8 cellular contexts compared by ENCODE assay signal in genomic region chr4:158209825-158210807, GRCh38. TPM values are rescaled to one million over a fixed set of nuclear protein-coding genes. Genes with fewer than 3 reads are reported as not detected.
DNase-seq lines count a peak whose midpoint lies in the region; ATAC-seq and TF ChIP-seq lines count a peak whose summit lies in the region.

Gene TMEM144, plus strand, starts transcription at chr4:158210486. Its CDS starts 2,182 bp downstream, at chr4:158212668.

- in situ Hi-C loops in T47D (cut with HindIII; ENCODE audit: low pct_unique_long_range_greater_than_20kb, low sequenced_read_pairs): no loop called here

- H3K27me3 ChIP-seq in Caco-2 (replicated peaks; ENCODE audit: control insufficient read depth, insufficient read depth, low read length): no peaks in the 10 kb centered on the region

- H3K27me3 Mint-ChIP-seq in Caco-2 (ENCODE audit: insufficient read depth, unreplicated experiment) (no peaks in the 10 kb centered on the region), T-cell (peaks cover 0 to 29% of the 10 kb centered on the region in 2 donors)

- ATAC-seq in GM21367 (IDR thresholded peaks at IDR 0.05; ENCODE audit: unreplicated experiment) (peak; percentile 84), T-cell (replicated peaks in 1 of 4) (peak in 3 of 4 experiments; percentile 70 to 77 (median 73)), sciatic nerve (peak; percentile 99), SK-N-SH treated with all-trans-retinoic acid at 6 μM for 48 hours (no peak)

- H3K36me3 Mint-ChIP-seq in Caco-2 (ENCODE audit: insufficient read depth, unreplicated experiment) (peaks cover 11% of the 10 kb centered on the region), T-cell (no peaks in the 10 kb centered on the region)

- peak within 1 kb of the TSS; percentile 82 for H3K27ac Mint-ChIP-seq in Caco-2 (ENCODE audit: unreplicated experiment)
- H3K27ac Mint-ChIP-seq in T-cell: no peak within 1 kb of the TSS

- TSS peak; percentile 96 for BruUV-seq in Caco-2 (replicated peaks; lab: Mats Ljungman, UMichigan)

- peak within 1 kb of the TSS; percentile 77 for H3K4me3 Mint-ChIP-seq in Caco-2 (ENCODE audit: unreplicated experiment)
- H3K4me3 Mint-ChIP-seq in T-cell: peak within 1 kb of the TSS; percentile 67 to 82 (median 70)

- H3K9me3 ChIP-seq in Caco-2: no peaks in the 10 kb centered on the region
- H3K9me3 ChIP-seq in iPS-18c (ENCODE audit: control insufficient read depth, insufficient read depth, low read length): no peaks in the 10 kb centered on the region

- peak in 1 of 2 experiments; percentile 27 for TF ChIP-seq CTCF in Caco-2 (IDR thresholded peaks at IDR 0.05; ENCODE audit: insufficient read depth in 1 of 2, low read depth in 1 of 2, low read length in 1 of 2, severe bottlenecking in 1 of 2, unreplicated experiment in 1 of 2)

- H3K4me1 Mint-ChIP-seq in Caco-2 (ENCODE audit: low read depth, unreplicated experiment) (peaks cover 7% of the 10 kb centered on the region), T-cell (peaks cover 14 to 22% (median 19%) of the 10 kb centered on the region in 3 donors)

- peak within 1 kb of the TSS; percentile 37 for H3K4me3 ChIP-seq in Caco-2 (ENCODE audit: low read depth, low read length)
- peak within 1 kb of the TSS; percentile 40; the same call in 1 of the 2 replicates for H3K4me3 ChIP-seq in iPS-18c (ENCODE audit: insufficient read depth, low read depth, low read length)

- POLR2A ChIA-PET in Caco-2 (lab: Charles Lee): interaction anchor here (0.6 to 1.0 kb wide), 4 partner anchors 11 to 90 kb away, joined by 3 to 4 read pairs (median 3); no protein-coding TSS in a partner anchor
- POLR2A ChIA-PET in T-cell (lab: Charles Lee): no interaction called here

- no peaks in the 10 kb centered on the region for H3K9me3 Mint-ChIP-seq in Caco-2 (ENCODE audit: unreplicated experiment)
- H3K9me3 Mint-ChIP-seq in T-cell: no peaks in the 10 kb centered on the region

- CTCF ChIA-PET in Caco-2 (lab: Charles Lee) (interaction anchor here (1.0 to 1.6 kb wide), 3 partner anchors 9 to 18 kb away, joined by 3 to 7 read pairs (median 3); no protein-coding TSS in a partner anchor), T-cell (lab: Charles Lee) (no interaction called here)

- H3K4me1 ChIP-seq in Caco-2: peaks cover 13% of the 10 kb centered on the region

- DNase-seq in Caco-2 (peak; percentile 92 to 95), HPDE6-E6E7 (ENCODE audit: extremely low spot score) (peak; percentile 86), T-cell (peak in 20 of 34 experiments; percentile 0 to 37 (median 5)), T47D (ENCODE audit: low read depth in 1 of 2, low spot score in 1 of 2) (peak; percentile 52 to 95), sciatic nerve (ENCODE audit: low spot score) (peak; percentile 91)

- no peaks in the 10 kb centered on the region for H3K36me3 ChIP-seq in Caco-2 (ENCODE audit: control insufficient read depth, insufficient read depth, low read length)

- intact Hi-C loops in Caco-2 (cut with micrococcal nuclease; ENCODE audit: unreplicated experiment): loop anchor here (1.0 to 2.0 kb wide), 5 partner anchors 17 to 217 kb away; no protein-coding TSS in a partner anchor
- intact Hi-C loops in sciatic nerve (cut with DNase I): no loop called here

TF ChIP-seq in SK-N-SH treated with all-trans-retinoic acid at 6 μM for 48 hours, 23 proteins besides CTCF, POLR2A, EP300 and RAD21:
- TF ChIP-seq BACH2 (CRISPR knock-in tag; IDR thresholded peaks at IDR 0.05; ENCODE audit: borderline replicate concordance) (no peak), SNAI2 (CRISPR knock-in tag; IDR thresholded peaks at IDR 0.05) (no peak), POU6F1 (CRISPR knock-in tag; IDR thresholded peaks at IDR 0.05; ENCODE audit: borderline replicate concordance, low read depth) (no peak), CSDC2 (CRISPR knock-in tag; IDR thresholded peaks at IDR 0.05) (no peak)
TF ChIP-seq in SK-N-SH treated with all-trans-retinoic acid at 6 μM for 48 hours: peak in this region for 0.

RNA-seq across cellular contexts. Expression of gene TMEM144, which starts in this region (rescaled TPM):
- total RNA-seq in Caco-2 (2022) (15.5 and 17.9 TPM in 2 replicates), T-cell (under 1 TPM in 2 of 5 donors, not detected in 3; 0.09 to 0.32 TPM), sciatic nerve (11.9 TPM)

Comparison
In these comparisons a context has a peak if more than half of its experiments do, and no peak if none do; other contexts are left out.
1. Peak in DNase-seq and ATAC-seq in T-cell; RNA of the gene not detected or under 1 TPM.
2. DNase-seq: peak in every context shown above with its lines; median percentile 94 in Caco-2; 91 in sciatic nerve; 86 in HPDE6-E6E7; 74 in T47D; 5 in T-cell.